ENCODE assay signal across 1 cellular context in genomic region chr1:27099904-27100796, GRCh38.
TF ChIP-seq lines count a peak whose summit lies in the region.

No MANE protein-coding gene starts in this region.

TF ChIP-seq in K562, 482 proteins besides CTCF, POLR2A, EP300 and RAD21 (continued from another document):
- TF ChIP-seq MTA3 (IDR thresholded peaks at IDR 0.05; ENCODE audit: borderline replicate concordance) = no peak
- TF ChIP-seq CREM (IDR thresholded peaks at IDR 0.05; ENCODE audit: low read depth) = no peak
- no peak for TF ChIP-seq ZNF512 (tag; IDR thresholded peaks at IDR 0.05)
- no peak for TF ChIP-seq SMARCE1 (IDR thresholded peaks at IDR 0.05)
- TF ChIP-seq STAT6 (CRISPR knock-in tag; IDR thresholded peaks at IDR 0.05) = no peak
